25 cellular contexts compared by ENCODE assay signal in the genomic region with DNA sequence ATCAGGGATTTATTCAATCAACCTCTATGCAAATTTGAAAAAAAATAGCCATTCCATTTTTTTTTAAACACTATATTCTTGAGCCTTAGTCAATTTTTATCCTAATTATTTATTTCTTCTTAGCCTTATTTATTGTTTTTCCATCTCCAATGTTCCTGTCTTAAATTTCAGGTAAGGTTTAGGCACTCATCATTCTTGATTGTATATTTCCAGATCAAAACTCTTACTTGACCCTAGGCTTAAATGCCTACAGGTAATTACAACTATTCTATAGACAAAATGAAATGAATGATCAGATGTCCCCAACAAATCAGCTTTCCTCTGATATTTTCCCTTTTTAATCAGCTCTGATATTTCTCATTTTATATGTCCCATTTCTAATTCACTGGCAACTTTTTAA.
"Had no signal": no experiment of that assay in that cellular context is flagged by ENCODE, and none has a peak within 500 bp of the region (broad histone marks: within the 10 kb centered on the region; RNA-seq: fewer than 3 reads in every experiment).

No MANE protein-coding gene starts in this region.

- H3K4me3 ChIP-seq: colonic mucosa, coronary artery, dorsolateral prefrontal cortex, esophagus muscularis mucosa, esophagus squamous epithelium, gastrocnemius medialis, gastroesophageal sphincter, heart left ventricle, heart right ventricle had no signal

- H3K9me3 Mint-ChIP-seq: dendritic cell treated with granulocyte-macrophage colony-stimulating factor and Interleukin-4, amounts not matched to agents 40 ng/mL and 50 ng/mL, for 4 days had no signal

- H3K4me3 Mint-ChIP-seq: dendritic cell treated with granulocyte-macrophage colony-stimulating factor and Interleukin-4, amounts not matched to agents 40 ng/mL and 50 ng/mL, for 4 days; effector memory CD8-positive, alpha-beta T cell; endodermal cell had no signal

- ATAC-seq: effector memory CD8-positive, alpha-beta T cell; esophagus mucosa; foreskin keratinocyte; gastrocnemius medialis; gastroesophageal sphincter; heart left ventricle; heart right ventricle had no signal

- H3K4me1 ChIP-seq: colonic mucosa, esophagus muscularis mucosa, esophagus squamous epithelium, foreskin keratinocyte, gastrocnemius medialis, gastroesophageal sphincter, heart left ventricle, heart right ventricle had no signal

- H3K36me3 ChIP-seq: colonic mucosa, esophagus muscularis mucosa, esophagus squamous epithelium, gastrocnemius medialis, gastroesophageal sphincter, heart left ventricle, heart right ventricle had no signal

- H3K27me3 ChIP-seq: colonic mucosa, dorsolateral prefrontal cortex, esophagus muscularis mucosa, esophagus squamous epithelium, foreskin keratinocyte, gastrocnemius medialis, gastroesophageal sphincter, heart left ventricle, heart right ventricle had no signal

- DNase-seq: colonic mucosa; cortex of kidney; dermis blood vessel endothelial cell; dorsolateral prefrontal cortex; effector CD4-positive, alpha-beta T cell; effector CD8-positive, alpha-beta T cell; effector memory CD4-positive, alpha-beta T cell; effector memory CD8-positive, alpha-beta T cell; endodermal cell; erythroblast; esophagus squamous epithelium; foreskin fibroblast; foreskin keratinocyte; foreskin melanocyte; gastrocnemius medialis; glutamatergic neuron; head of caudate nucleus; heart left ventricle; heart right ventricle had no signal

- H3K27ac Mint-ChIP-seq: dendritic cell treated with granulocyte-macrophage colony-stimulating factor and Interleukin-4, amounts not matched to agents 40 ng/mL and 50 ng/mL, for 4 days; effector memory CD8-positive, alpha-beta T cell; endodermal cell had no signal

- H3K27ac ChIP-seq: colonic mucosa, coronary artery, dorsolateral prefrontal cortex, epithelial cell of prostate, esophagus muscularis mucosa, esophagus squamous epithelium, foreskin keratinocyte, gastrocnemius medialis, gastroesophageal sphincter, heart left ventricle, heart right ventricle had no signal

- H3K27me3 Mint-ChIP-seq: dendritic cell treated with granulocyte-macrophage colony-stimulating factor and Interleukin-4, amounts not matched to agents 40 ng/mL and 50 ng/mL, for 4 days; effector memory CD8-positive, alpha-beta T cell had no signal
